ENCODE assay signal across 13 cellular contexts in the genomic region with DNA sequence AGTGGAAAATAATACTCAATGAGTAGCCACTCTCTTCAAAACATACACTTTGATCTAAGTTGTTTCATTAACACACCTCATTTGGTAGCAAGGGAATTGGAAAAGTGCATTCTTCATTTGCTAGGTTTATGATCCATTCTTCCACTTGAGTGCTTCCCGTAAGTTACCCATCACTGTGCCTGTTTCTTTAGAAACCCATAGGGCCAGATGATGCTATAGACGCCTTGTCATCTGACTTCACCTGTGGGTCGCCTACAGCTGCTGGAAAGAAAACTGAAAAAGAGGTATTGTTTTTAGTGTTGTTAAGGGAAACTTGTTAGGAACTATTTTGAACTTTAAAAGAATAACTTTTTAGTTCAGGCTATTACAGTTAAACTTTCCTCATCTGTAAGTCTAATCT.
DNase-seq lines count a peak whose midpoint lies in the region; ATAC-seq and TF ChIP-seq lines count a peak whose summit lies in the region.
"Had no signal": no experiment of that assay in that cellular context is flagged by ENCODE, and none has a peak within 500 bp of the region (broad histone marks: within the 10 kb centered on the region; RNA-seq: fewer than 3 reads in every experiment).

No MANE protein-coding gene starts in this region.

- no peak for DNase-seq in activated CD4-positive, alpha-beta memory T cell treated with anti-CD3 and anti-CD28 coated beads for 36 hours
- DNase-seq in activated CD4-positive, alpha-beta memory T cell treated with anti-CD3 and anti-CD28 coated beads, Interleukin-2, amount 10 ng/mL, durations not matched to agents 7 days and 5 days: no peak
- no peak for DNase-seq in right atrium auricular region (ENCODE audit: low spot score)
- DNase-seq in Right ventricle myocardium inferior (ENCODE audit: missing footprints): no peak
- no peak for DNase-seq in epithelial cell of prostate (ENCODE audit: low read depth, low spot score)
- DNase-seq in left lobe of liver (ENCODE audit: low spot score): no peak
- no peak for DNase-seq in NOMO-1 treated with DMSO at 0.1 percent for 48 hours (lab: John Stamatoyannopoulos, UW; ENCODE audit: unreplicated experiment)
- DNase-seq in GM23248: no peak
- DNase-seq: HCEC 1CT, IMR-90, NCI-H2029 treated with DMSO at 0.1 percent for 48 hours, NCI-H510A had no signal

- no peak overlapping the region for H3K9ac ChIP-seq in GM23248
- H3K9ac ChIP-seq: BLaER1 treated with 17β-estradiol and CSF1 and Interleukin-3, amounts not matched to agents 10 nM and 100 nM had no signal

- H3K9me3 Mint-ChIP-seq in activated CD4-positive, alpha-beta memory T cell treated with anti-CD3 and anti-CD28 coated beads for 36 hours: peaks cover 3% of the 10 kb centered on the region
- no peaks in the 10 kb centered on the region for H3K9me3 Mint-ChIP-seq in activated CD4-positive, alpha-beta memory T cell treated with anti-CD3 and anti-CD28 coated beads, Interleukin-2, amount 10 ng/mL, durations not matched to agents 7 days and 5 days

- no peak overlapping the region for H2AFZ ChIP-seq in GM23248

- peaks cover 44% of the 10 kb centered on the region for H3K36me3 Mint-ChIP-seq in activated CD4-positive, alpha-beta memory T cell treated with anti-CD3 and anti-CD28 coated beads for 36 hours
- H3K36me3 Mint-ChIP-seq in activated CD4-positive, alpha-beta memory T cell treated with anti-CD3 and anti-CD28 coated beads, Interleukin-2, amount 10 ng/mL, durations not matched to agents 7 days and 5 days (ENCODE audit: low read depth): peaks cover 74% of the 10 kb centered on the region

- no peak overlapping the region for H3K4me3 ChIP-seq in right atrium auricular region
- no peak overlapping the region for H3K4me3 ChIP-seq in GM23248
- H3K4me3 ChIP-seq: BLaER1 treated with 17β-estradiol and CSF1 and Interleukin-3, amounts not matched to agents 10 nM and 100 nM had no signal

- no peaks in the 10 kb centered on the region for H3K27me3 ChIP-seq in right atrium auricular region
- no peaks in the 10 kb centered on the region for H3K27me3 ChIP-seq in GM23248 (replicated peaks; ENCODE audit: insufficient read depth)
- H3K27me3 ChIP-seq: BLaER1 treated with 17β-estradiol and CSF1 and Interleukin-3, amounts not matched to agents 10 nM and 100 nM had no signal

- H3K9me2 ChIP-seq in GM23248 (ENCODE audit: insufficient read depth): no peaks in the 10 kb centered on the region

- H3K79me2 ChIP-seq in GM23248 (ENCODE audit: insufficient read depth): no peaks in the 10 kb centered on the region

- in situ Hi-C loops in GM23248 (cut with MboI): no loop called here

- H3K4me1 ChIP-seq in right atrium auricular region: peaks cover 0 to 48% of the 10 kb centered on the region in 2 donors
- peaks cover 28% of the 10 kb centered on the region for H3K4me1 ChIP-seq in GM23248 (ENCODE audit: insufficient read depth)

- POLR2A ChIA-PET in activated CD4-positive, alpha-beta memory T cell treated with anti-CD3 and anti-CD28 coated beads for 36 hours (lab: Charles Lee): no interaction called here
- POLR2A ChIA-PET in activated CD4-positive, alpha-beta memory T cell treated with anti-CD3 and anti-CD28 coated beads, Interleukin-2, amount 10 ng/mL, durations not matched to agents 7 days and 5 days (lab: Charles Lee): no interaction called here

- H3K36me3 ChIP-seq in right atrium auricular region (peaks cover 69% of the 10 kb centered on the region), GM23248 (ENCODE audit: low read depth) (peaks cover 88% of the 10 kb centered on the region)

- no peak overlapping the region for H3K4me2 ChIP-seq in GM23248 (ENCODE audit: unreplicated experiment)
- H3K4me2 ChIP-seq: BLaER1 treated with 17β-estradiol and CSF1 and Interleukin-3, amounts not matched to agents 10 nM and 100 nM had no signal

- no peaks in the 10 kb centered on the region for H3K27me3 Mint-ChIP-seq in activated CD4-positive, alpha-beta memory T cell treated with anti-CD3 and anti-CD28 coated beads for 36 hours
- H3K27me3 Mint-ChIP-seq in activated CD4-positive, alpha-beta memory T cell treated with anti-CD3 and anti-CD28 coated beads, Interleukin-2, amount 10 ng/mL, durations not matched to agents 7 days and 5 days: no peaks in the 10 kb centered on the region

- H3K4me1 Mint-ChIP-seq in activated CD4-positive, alpha-beta memory T cell treated with anti-CD3 and anti-CD28 coated beads for 36 hours (ENCODE audit: low read depth): peaks cover 31% of the 10 kb centered on the region
- H3K4me1 Mint-ChIP-seq in activated CD4-positive, alpha-beta memory T cell treated with anti-CD3 and anti-CD28 coated beads, Interleukin-2, amount 10 ng/mL, durations not matched to agents 7 days and 5 days: peaks cover 4% of the 10 kb centered on the region

- intact Hi-C loops in activated CD4-positive, alpha-beta memory T cell treated with anti-CD3 and anti-CD28 coated beads for 36 hours (cut with micrococcal nuclease): no loop called here
- intact Hi-C loops in Right ventricle myocardium inferior (cut with DNase I): loop anchor here (5.0 to 10.0 kb wide), 3 partner anchors 79 to 396 kb away; a partner anchor contains a TSS

- WGBS in GM23248 (ENCODE audit: low coverage in 1 of 2, low lambda C conversion rate in 2 of 2, missing lambda C conversion rate in 2 of 2), 2 experiments: 99% methylated on average over 3 of the region's 3 CpGs

- H4K20me1 ChIP-seq in GM23248 (ENCODE audit: insufficient read depth): no peaks in the 10 kb centered on the region
- H4K20me1 ChIP-seq: BLaER1 treated with 17β-estradiol and CSF1 and Interleukin-3, amounts not matched to agents 10 nM and 100 nM had no signal

- no peak overlapping the region for H3K4me3 Mint-ChIP-seq in activated CD4-positive, alpha-beta memory T cell treated with anti-CD3 and anti-CD28 coated beads for 36 hours
- no peak overlapping the region for H3K4me3 Mint-ChIP-seq in activated CD4-positive, alpha-beta memory T cell treated with anti-CD3 and anti-CD28 coated beads, Interleukin-2, amount 10 ng/mL, durations not matched to agents 7 days and 5 days

- no peak for TF ChIP-seq CTCF in right atrium auricular region (IDR thresholded peaks at IDR 0.05)

- peak overlapping the region; percentile 80 to 82 for H3K27ac ChIP-seq in right atrium auricular region
- peak overlapping the region; percentile 35 for H3K27ac ChIP-seq in epithelial cell of prostate
- H3K27ac ChIP-seq in GM23248: no peak overlapping the region
- H3K27ac ChIP-seq: BLaER1 treated with 17β-estradiol and CSF1 and Interleukin-3, amounts not matched to agents 10 nM and 100 nM had no signal

- peak overlapping the region; percentile 68 for H3K27ac Mint-ChIP-seq in activated CD4-positive, alpha-beta memory T cell treated with anti-CD3 and anti-CD28 coated beads for 36 hours
- H3K27ac Mint-ChIP-seq in activated CD4-positive, alpha-beta memory T cell treated with anti-CD3 and anti-CD28 coated beads, Interleukin-2, amount 10 ng/mL, durations not matched to agents 7 days and 5 days: no peak overlapping the region

- CTCF ChIA-PET in activated CD4-positive, alpha-beta memory T cell treated with anti-CD3 and anti-CD28 coated beads for 36 hours (lab: Charles Lee): interaction anchor here (0.5 to 3.9 kb wide), 3 partner anchors 11 to 421 kb away, joined by 3 to 25 read pairs (median 5); no protein-coding TSS in a partner anchor
- CTCF ChIA-PET in activated CD4-positive, alpha-beta memory T cell treated with anti-CD3 and anti-CD28 coated beads, Interleukin-2, amount 10 ng/mL, durations not matched to agents 7 days and 5 days (lab: Charles Lee): interaction anchor here (3.4 kb wide), 1 partner anchor 11 kb away, joined by 22 read pairs; no protein-coding TSS in a partner anchor

- ATAC-seq in Right ventricle myocardium inferior (no peak), left lobe of liver (no peak)

- no peaks in the 10 kb centered on the region for H3K9me3 ChIP-seq in right atrium auricular region
- H3K9me3 ChIP-seq in GM23248 (ENCODE audit: low read depth): no peaks in the 10 kb centered on the region

- H3F3A ChIP-seq in GM23248 (ENCODE audit: insufficient read depth): peaks cover 22% of the 10 kb centered on the region
